In genomic region chr22:22705328-22706100, GRCh38 we compare ENCODE assay signal across 27 cellular contexts.
DNase-seq lines count a peak whose midpoint lies in the region; ATAC-seq and TF ChIP-seq lines count a peak whose summit lies in the region.
"Had no signal": no experiment of that assay in that cellular context is flagged by ENCODE, and none has a peak within 500 bp of the region (broad histone marks: within the 10 kb centered on the region; RNA-seq: fewer than 3 reads in every experiment).

No MANE protein-coding gene starts in this region.

- no peak overlapping the region for H3T11ph ChIP-seq in H9 (ENCODE audit: low read length)

- H2BK120ac ChIP-seq in H9 (ENCODE audit: low read depth, low read length, poor library complexity, severe bottlenecking) = no peak overlapping the region

- no peak overlapping the region for H3K23ac ChIP-seq in H9 (ENCODE audit: insufficient read length, low read depth, low read length)

- WGBS in H9 (ENCODE audit: extremely low coverage, insufficient read length, low lambda C conversion rate) = no CpG with 5 or more reads among the region's 5 CpGs

- CTCF ChIA-PET in activated naive CD4-positive, alpha-beta T cell treated with anti-CD3 and anti-CD28 coated beads, Interleukin-2, amount 10 ng/mL, durations not matched to agents 7 days and 5 days (lab: Charles Lee) = interaction anchor here (0.9 to 1.5 kb wide), 5 partner anchors 13 to 243 kb away, joined by 3 to 4 read pairs (median 3); no protein-coding TSS in a partner anchor

- no peak overlapping the region for H3K4me2 ChIP-seq in H9 (ENCODE audit: insufficient read depth, insufficient read length, low read length)
- H3K4me2 ChIP-seq: SK-N-SH had no signal

- ATAC-seq in activated naive CD4-positive, alpha-beta T cell treated with anti-CD3 and anti-CD28 coated beads, Interleukin-2, amount 50 U/mL, for 72 hours = no peak
- ATAC-seq in HG02759 (IDR thresholded peaks at IDR 0.05; ENCODE audit: unreplicated experiment) = no peak
- no peak for ATAC-seq in HG03159 (IDR thresholded peaks at IDR 0.05; ENCODE audit: unreplicated experiment)
- ATAC-seq in GM18505 (IDR thresholded peaks at IDR 0.05; ENCODE audit: unreplicated experiment) = no peak
- ATAC-seq: HCT116, Panc1 had no signal

- H3K23me2 ChIP-seq in H9 (ENCODE audit: insufficient read length, low read depth, low read length, poor library complexity, severe bottlenecking) = no peaks in the 10 kb centered on the region

- no peak overlapping the region for H2BK15ac ChIP-seq in H9 (ENCODE audit: low read depth, low read length)

- no peak overlapping the region for H2AFZ ChIP-seq in H9 (ENCODE audit: low read length)

- no peaks in the 10 kb centered on the region for H3K4me1 ChIP-seq in H9 (ENCODE audit: insufficient read depth, low read length)
- H3K4me1 ChIP-seq: BE2C had no signal

- H4K8ac ChIP-seq in H9 (replicated peaks; ENCODE audit: insufficient read length, low read depth, low read length) = no peak overlapping the region

- H2BK20ac ChIP-seq in H9 (ENCODE audit: low read depth, low read length, poor library complexity, severe bottlenecking) = no peak overlapping the region

- H3K4me1 Mint-ChIP-seq in activated naive CD4-positive, alpha-beta T cell treated with anti-CD3 and anti-CD28 coated beads, Interleukin-2, amount 10 ng/mL, durations not matched to agents 7 days and 5 days = no peaks in the 10 kb centered on the region
- H3K4me1 Mint-ChIP-seq in H9 = no peaks in the 10 kb centered on the region
- peaks cover 33% of the 10 kb centered on the region for H3K4me1 Mint-ChIP-seq in dendritic cell treated with granulocyte-macrophage colony-stimulating factor and Interleukin-4, amounts not matched to agents 40 ng/mL and 50 ng/mL, for 4 days (ENCODE audit: low read depth)

- H3K9me3 ChIP-seq in H9 (ENCODE audit: control insufficient read depth, low read depth, low read length) = no peaks in the 10 kb centered on the region
- H3K9me3 ChIP-seq: BE2C, Caco-2, SK-N-SH had no signal

- H2BK12ac ChIP-seq in H9 (ENCODE audit: insufficient read length, low read depth, low read length) = no peak overlapping the region

- H3K27ac ChIP-seq in H9 (ENCODE audit: insufficient read length, low read depth, low read length) = no peak overlapping the region

- no peak overlapping the region for H2AK5ac ChIP-seq in H9 (ENCODE audit: insufficient read length, low read length)

- no peaks in the 10 kb centered on the region for H3K36me3 Mint-ChIP-seq in activated naive CD4-positive, alpha-beta T cell treated with anti-CD3 and anti-CD28 coated beads, Interleukin-2, amount 10 ng/mL, durations not matched to agents 7 days and 5 days
- no peaks in the 10 kb centered on the region for H3K36me3 Mint-ChIP-seq in activated naive CD4-positive, alpha-beta T cell treated with anti-CD3 and anti-CD28 coated beads, Interleukin-2, amount 50 U/mL, for 72 hours
- H3K36me3 Mint-ChIP-seq in H9 (ENCODE audit: insufficient read depth in 1 of 3, low read depth in 3 of 3) = no peaks in the 10 kb centered on the region
- no peaks in the 10 kb centered on the region for H3K36me3 Mint-ChIP-seq in dendritic cell treated with granulocyte-macrophage colony-stimulating factor and Interleukin-4, amounts not matched to agents 40 ng/mL and 50 ng/mL, for 4 days (ENCODE audit: low read depth)
- H3K36me3 Mint-ChIP-seq: IgD-negative memory B cell had no signal

- peak; percentile 5 for DNase-seq in activated naive CD4-positive, alpha-beta T cell treated with anti-CD3 and anti-CD28 coated beads, Interleukin-2, amount 10 ng/mL, durations not matched to agents 7 days and 5 days
- DNase-seq in activated naive CD4-positive, alpha-beta T cell treated with anti-CD3 and anti-CD28 coated beads, Interleukin-2, amount 50 U/mL, for 72 hours (ENCODE audit: low spot score in 2 of 2) = no peak
- DNase-seq in H9 = peak; percentile 4
- DNase-seq: BE2C; Caco-2; CD4-positive, alpha-beta T cell; DMS 273 treated with DMSO at 0.1 percent for 48 hours; DMS79 treated with DMSO at 0.1 percent for 48 hours; GOT3; Karpas-422; NCI-H1105 treated with DMSO at 0.1 percent for 48 hours; NCI-H1694; NCI-H2081; NCI-H2171; NCI-H345; NCI-H524; NCI-H774; NK-92 treated with Interleukin-12 subunit alpha and Interleukin-12 subunit beta, amount 100 ng/mL, for 24 hours; SIG-M5; SK-N-SH had no signal

- H3K4me3 Mint-ChIP-seq in activated naive CD4-positive, alpha-beta T cell treated with anti-CD3 and anti-CD28 coated beads, Interleukin-2, amount 10 ng/mL, durations not matched to agents 7 days and 5 days = no peak overlapping the region
- no peak overlapping the region for H3K4me3 Mint-ChIP-seq in H9
- no peak overlapping the region for H3K4me3 Mint-ChIP-seq in dendritic cell treated with granulocyte-macrophage colony-stimulating factor and Interleukin-4, amounts not matched to agents 40 ng/mL and 50 ng/mL, for 4 days
- H3K4me3 Mint-ChIP-seq: CD4-positive, alpha-beta T cell; IgD-negative memory B cell had no signal

- no peak overlapping the region for H3K27ac Mint-ChIP-seq in activated naive CD4-positive, alpha-beta T cell treated with anti-CD3 and anti-CD28 coated beads, Interleukin-2, amount 10 ng/mL, durations not matched to agents 7 days and 5 days
- H3K27ac Mint-ChIP-seq in activated naive CD4-positive, alpha-beta T cell treated with anti-CD3 and anti-CD28 coated beads, Interleukin-2, amount 50 U/mL, for 72 hours = no peak overlapping the region
- H3K27ac Mint-ChIP-seq in H9 = no peak overlapping the region
- H3K27ac Mint-ChIP-seq in dendritic cell treated with granulocyte-macrophage colony-stimulating factor and Interleukin-4, amounts not matched to agents 40 ng/mL and 50 ng/mL, for 4 days = peak overlapping the region; percentile 66
- H3K27ac Mint-ChIP-seq: CD4-positive, alpha-beta T cell had no signal

- H3K79me2 ChIP-seq in H9 (ENCODE audit: insufficient read depth, low read length) = no peaks in the 10 kb centered on the region

- no peak overlapping the region for H3K4ac ChIP-seq in H9 (ENCODE audit: low read depth, low read length)

- H3K27me3 Mint-ChIP-seq in activated naive CD4-positive, alpha-beta T cell treated with anti-CD3 and anti-CD28 coated beads, Interleukin-2, amount 10 ng/mL, durations not matched to agents 7 days and 5 days = peaks cover 23% of the 10 kb centered on the region
- peaks cover 100% of the 10 kb centered on the region for H3K27me3 Mint-ChIP-seq in H9 (ENCODE audit: low read depth)
- peaks cover 18% of the 10 kb centered on the region for H3K27me3 Mint-ChIP-seq in dendritic cell treated with granulocyte-macrophage colony-stimulating factor and Interleukin-4, amounts not matched to agents 40 ng/mL and 50 ng/mL, for 4 days
- H3K27me3 Mint-ChIP-seq: CD4-positive, alpha-beta T cell had no signal

- H3K18ac ChIP-seq in H9 (ENCODE audit: insufficient read length, low read depth, low read length) = no peak overlapping the region

- H3K9me3 Mint-ChIP-seq in activated naive CD4-positive, alpha-beta T cell treated with anti-CD3 and anti-CD28 coated beads, Interleukin-2, amount 10 ng/mL, durations not matched to agents 7 days and 5 days = no peaks in the 10 kb centered on the region
- no peaks in the 10 kb centered on the region for H3K9me3 Mint-ChIP-seq in activated naive CD4-positive, alpha-beta T cell treated with anti-CD3 and anti-CD28 coated beads, Interleukin-2, amount 50 U/mL, for 72 hours
- H3K9me3 Mint-ChIP-seq in H9 = no peaks in the 10 kb centered on the region
- no peaks in the 10 kb centered on the region for H3K9me3 Mint-ChIP-seq in dendritic cell treated with granulocyte-macrophage colony-stimulating factor and Interleukin-4, amounts not matched to agents 40 ng/mL and 50 ng/mL, for 4 days
- H3K9me3 Mint-ChIP-seq: CD4-positive, alpha-beta T cell; IgD-negative memory B cell had no signal

- H3K27me3 ChIP-seq in H9 (ENCODE audit: insufficient read depth, low read length) = peaks cover 28% of the 10 kb centered on the region; the same call in 1 of the 2 replicates
- H3K27me3 ChIP-seq: BE2C had no signal

- no peak for TF ChIP-seq POLR2A in GM18505 (IDR thresholded peaks at IDR 0.05; ENCODE audit: borderline replicate concordance, extremely low read depth, insufficient read depth, insufficient read length)

- no peak overlapping the region for H4K91ac ChIP-seq in H9 (ENCODE audit: insufficient read length, low read depth, low read length)

- H3K79me1 ChIP-seq in H9 (ENCODE audit: insufficient read depth, low read depth, low read length, poor library complexity, severe bottlenecking) = no peaks in the 10 kb centered on the region

- no peak overlapping the region for H3K56ac ChIP-seq in H9 (ENCODE audit: insufficient read length, low read depth, low read length)

- H4K5ac ChIP-seq in H9 (ENCODE audit: insufficient read length, low read depth, low read length) = no peak overlapping the region

- H2BK5ac ChIP-seq in H9 (ENCODE audit: insufficient read length, low read length) = no peak overlapping the region

- no peak overlapping the region for H3K9ac ChIP-seq in H9 (ENCODE audit: extremely low read depth, insufficient read length, low read length)
- H3K9ac ChIP-seq: SK-N-SH had no signal

- no peaks in the 10 kb centered on the region for H4K20me1 ChIP-seq in H9 (ENCODE audit: control insufficient read depth, insufficient read depth, insufficient read length)

- intact Hi-C loops in dendritic cell treated with granulocyte-macrophage colony-stimulating factor and Interleukin-4, amounts not matched to agents 40 ng/mL and 50 ng/mL, for 4 days (cut with micrococcal nuclease) = no loop called here

- H3K14ac ChIP-seq in H9 (ENCODE audit: insufficient read depth, low read length) = no peak overlapping the region

- TF ChIP-seq CTCF in H9 (conservative IDR thresholded peaks at IDR 0.05) = no peak

Comparison
In these comparisons a context has a peak if more than half of its experiments do, and no peak if none do; other contexts are left out.
1. DNase-seq: peak in activated naive CD4-positive, alpha-beta T cell treated with anti-CD3 and anti-CD28 coated beads, Interleukin-2, amount 10 ng/mL, durations not matched to agents 7 days and 5 days (single experiment) and H9 (single experiment); none in activated naive CD4-positive, alpha-beta T cell treated with anti-CD3 and anti-CD28 coated beads, Interleukin-2, amount 50 U/mL, for 72 hours (0 of 2).